ENCODE assay signal across 8 cellular contexts in the genomic region with DNA sequence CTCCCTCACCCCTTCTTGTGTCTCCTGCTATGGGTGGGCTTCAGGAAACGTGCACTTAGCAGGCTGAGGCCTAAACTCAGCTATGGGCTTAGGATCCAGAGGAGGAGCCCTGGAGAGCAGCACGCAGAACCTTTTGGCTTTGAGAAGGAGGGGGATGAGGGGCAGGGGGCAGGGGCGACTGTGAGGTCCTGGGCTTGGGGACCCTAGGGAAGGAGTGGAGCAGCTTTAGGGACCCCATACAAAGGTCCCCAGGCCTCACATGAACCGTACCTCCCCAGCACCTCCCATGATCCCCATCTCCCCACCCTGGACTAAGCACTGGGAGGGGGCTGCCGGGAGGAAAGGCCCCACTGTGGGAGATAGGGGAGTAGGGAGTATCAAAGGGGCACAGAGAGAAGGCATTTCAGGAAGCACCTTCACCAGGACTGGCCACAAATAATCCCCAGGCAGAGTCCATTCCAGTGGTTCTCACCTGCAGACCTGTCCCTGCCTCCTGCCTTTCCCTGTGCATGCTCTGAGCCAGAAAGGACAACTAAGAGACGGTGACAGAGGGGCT.
DNase-seq lines count a peak whose midpoint lies in the region; ATAC-seq, FAIRE-seq and TF ChIP-seq lines count a peak whose summit lies in the region.

No MANE protein-coding gene starts in this region.

- H3K36me3 ChIP-seq in PC-3 (ENCODE audit: low read depth, low read length) (no peaks in the 10 kb centered on the region), duodenal mucosa (ENCODE audit: control insufficient read depth in 1 of 2, insufficient read depth in 2 of 2, low read length in 2 of 2) (no peaks in the 10 kb centered on the region), pancreas (no peaks in the 10 kb centered on the region)

- no peaks in the 10 kb centered on the region for H3K4me1 ChIP-seq in PC-3 (ENCODE audit: insufficient read depth, low read length)
- peaks cover 57 to 68% of the 10 kb centered on the region in 2 donors for H3K4me1 ChIP-seq in duodenal mucosa (ENCODE audit: control insufficient read depth in 1 of 2, insufficient read depth in 2 of 2, low read length in 2 of 2)
- peaks cover 0 to 16% (median 0%) of the 10 kb centered on the region in 3 donors for H3K4me1 ChIP-seq in pancreas

- 86 to 90% methylated on average over 6 of the region's 6 CpGs for WGBS in pancreas, 2 donors

- no peaks in the 10 kb centered on the region for H4K20me1 ChIP-seq in PC-3 (ENCODE audit: low read length)

- BruUV-seq in PC-3 (replicated peaks; lab: Mats Ljungman, UMichigan) = no TSS peak

- no peaks in the 10 kb centered on the region for H3K9me2 ChIP-seq in PC-3 (replicated peaks; ENCODE audit: low read length)

- no peak for FAIRE-seq in pancreas (lab: Jason Lieb, UNC)

- TF ChIP-seq CTCF in GM10248 (IDR thresholded peaks at IDR 0.05; ENCODE audit: control extremely low read depth, extremely low read depth, low read depth, missing control alignments) (no peak), PC-3 (conservative IDR thresholded peaks at IDR 0.05; ENCODE audit: low read depth, low read length) (no peak), pancreas (IDR thresholded peaks at IDR 0.05) (no peak)

- intact Hi-C loops in PC-3 (cut with micrococcal nuclease) (no loop called here), pancreas (cut with DNase I) (no loop called here)

- DNase-seq in GM10248 (ENCODE audit: extremely low spot score) = peak; percentile 22
- DNase-seq in PC-3 = no peak
- no peak for DNase-seq in pancreas
- DNase-seq in stimulated activated CD4-positive, alpha-beta T cell treated with anti-CD3 and anti-CD28 coated beads, Interleukin-4, amount 100 ng/mL, for 1 hour = no peak
- DNase-seq in NCI-H345 treated with DMSO at 0.1 percent for 48 hours (lab: John Stamatoyannopoulos, UW; ENCODE audit: unreplicated experiment) = no peak
- DNase-seq in NCI-H1694 treated with DMSO at 0.1 percent for 48 hours (lab: John Stamatoyannopoulos, UW) = no peak

- H2AFZ ChIP-seq in PC-3 (ENCODE audit: low read length) = 0 out of 2 replicates have a peak overlapping the region, but pooled peaks have one; percentile 26

- POLR2A ChIA-PET in GM10248 (lab: Yijun Ruan, JAX) = interaction anchor here (0.6 to 1.2 kb wide), 3 partner anchors 21 to 59 kb away, joined by 3 to 8 read pairs (median 3); no protein-coding TSS in a partner anchor
- POLR2A ChIA-PET in PC-3 (lab: Charles Lee; ENCODE audit: unreplicated experiment) = no interaction called here

- no peak overlapping the region for H3K4me2 ChIP-seq in PC-3 (ENCODE audit: low read length)

- no peaks in the 10 kb centered on the region for H3K79me2 ChIP-seq in PC-3 (ENCODE audit: low read length)

- H3K27me3 ChIP-seq in PC-3 (ENCODE audit: low read length) (no peaks in the 10 kb centered on the region), duodenal mucosa (ENCODE audit: control insufficient read depth in 1 of 2, insufficient read depth in 2 of 2, low read length in 2 of 2) (no peaks in the 10 kb centered on the region), pancreas (no peaks in the 10 kb centered on the region)

- H3K27ac ChIP-seq in PC-3 (ENCODE audit: low read length) (no peak overlapping the region), duodenal mucosa (ENCODE audit: low read depth, low read length) (peak overlapping the region; percentile 83), pancreas (peak overlapping the region in 3 of 4 donors; percentile 50 to 83 (median 78))

- CTCF ChIA-PET in GM10248 (lab: Yijun Ruan, JAX) = interaction anchor here (1.1 to 5.8 kb wide), 11 partner anchors 8 to 224 kb away, joined by 3 to 56 read pairs (median 6); a partner anchor contains a TSS
- CTCF ChIA-PET in PC-3 (lab: Charles Lee) = no interaction called here

- H3K4me3 ChIP-seq in PC-3 (ENCODE audit: low read length) (no peak overlapping the region), duodenal mucosa (ENCODE audit: low read depth in 1 of 2, low read length in 2 of 2) (peak overlapping the region; percentile 9 to 14), pancreas (no peak overlapping the region)

- no peaks in the 10 kb centered on the region for H3F3A ChIP-seq in PC-3 (ENCODE audit: low read length, unreplicated experiment)

- H3K9ac ChIP-seq in PC-3 (ENCODE audit: low read length) (no peak overlapping the region), duodenal mucosa (ENCODE audit: low read depth in 1 of 2, low read length in 2 of 2) (peak overlapping the region; percentile 21 to 73)

- ATAC-seq in PC-3 (no peak), pancreas (peak in 1 of 4 donors; percentile 16), HG02763 (IDR thresholded peaks at IDR 0.05; ENCODE audit: unreplicated experiment) (no peak)

- no peaks in the 10 kb centered on the region for H3K9me3 ChIP-seq in PC-3 (ENCODE audit: low read length)
- H3K9me3 ChIP-seq in duodenal mucosa (ENCODE audit: control insufficient read depth in 1 of 2, low read length in 2 of 2) = no peaks in the 10 kb centered on the region
- no peaks in the 10 kb centered on the region for H3K9me3 ChIP-seq in pancreas

Comparison
In these comparisons a context has a peak if more than half of its experiments do, and no peak if none do; other contexts are left out.
1. H3K4me3 ChIP-seq: peak in duodenal mucosa (2 of 2); none in PC-3 (single experiment) and pancreas (0 of 4).